1 cellular context compared by ENCODE assay signal in the genomic region with DNA sequence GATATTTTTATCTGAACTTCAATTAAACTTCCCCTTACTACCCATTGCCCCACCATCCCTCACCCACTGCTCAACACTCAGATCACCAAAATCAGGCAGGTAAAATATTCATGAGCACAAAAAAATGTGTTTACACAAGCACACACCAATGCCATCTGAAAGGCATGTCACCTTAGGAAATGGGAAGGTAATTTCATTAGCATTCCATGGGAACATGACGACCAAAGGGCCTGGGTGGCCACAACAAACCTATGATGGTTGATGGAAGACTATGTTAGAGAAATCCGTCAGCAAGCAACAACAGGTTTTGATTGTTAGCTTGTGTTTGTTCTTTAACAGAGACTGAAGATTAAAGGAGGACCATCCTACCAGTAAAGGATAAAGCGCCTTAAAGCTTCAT.
TF ChIP-seq lines count a peak whose summit lies in the region.

No MANE protein-coding gene starts in this region.

TF ChIP-seq in GM23338, 12 proteins besides CTCF, POLR2A, EP300 and RAD21 (continued from another document):
- TF ChIP-seq ZNF114 (CRISPR knock-in tag; IDR thresholded peaks at IDR 0.05) = no peak
- TF ChIP-seq EZH2phosphoT487 (IDR thresholded peaks at IDR 0.05; ENCODE audit: unreplicated experiment) = no peak
